8 cellular contexts compared by ENCODE assay signal in genomic region chr3:180601688-180602666, GRCh38. TPM values are rescaled to one million over a fixed set of nuclear protein-coding genes. Genes with fewer than 3 reads are reported as not detected.
DNase-seq lines count a peak whose midpoint lies in the region; TF ChIP-seq lines count a peak whose summit lies in the region.

Gene TTC14 (plus strand): TSS chr3:180602163. CDS start chr3:180602262, 99 bp downstream.

- H3K18ac ChIP-seq in mesendoderm (ENCODE audit: low read length), result peak within 1 kb of the TSS; percentile 5

- H3K4me2 ChIP-seq in mesendoderm (ENCODE audit: low read length), result peak within 1 kb of the TSS; percentile 77

- H3K23ac ChIP-seq in mesendoderm (ENCODE audit: low read length), result no peak within 1 kb of the TSS

- peaks cover 28% of the 10 kb centered on the region for H3K36me3 ChIP-seq in endodermal cell (ENCODE audit: control insufficient read depth, insufficient read depth, low read length)
- peaks cover 2% of the 10 kb centered on the region for H3K36me3 ChIP-seq in mesendoderm (ENCODE audit: control insufficient read depth, insufficient read depth, low read length)

- peak within 1 kb of the TSS; percentile 94 for H3K4me3 Mint-ChIP-seq in endodermal cell

- no peak within 1 kb of the TSS for H2AK5ac ChIP-seq in mesendoderm (ENCODE audit: low read length)

- no peaks in the 10 kb centered on the region for H3K9me3 Mint-ChIP-seq in endodermal cell

- H4K5ac ChIP-seq in mesendoderm (ENCODE audit: low read length), result peak within 1 kb of the TSS; percentile 90

- peak within 1 kb of the TSS; percentile 74 for H3K27ac ChIP-seq in endodermal cell (ENCODE audit: low read depth, low read length)
- peak within 1 kb of the TSS; percentile 42 for H3K27ac ChIP-seq in mesendoderm (ENCODE audit: low read depth, low read length)

- DNase-seq in COR-L47 (lab: John Stamatoyannopoulos, UW), result peak; percentile 97
- DNase-seq in GM20000 (ENCODE audit: low spot score), result peak; percentile 92
- peak; percentile 88 for DNase-seq in HT-29 (ENCODE audit: low spot score)
- peak; percentile 99 for DNase-seq in NOMO-1 treated with DMSO at 0.1 percent for 48 hours (lab: John Stamatoyannopoulos, UW; ENCODE audit: unreplicated experiment)
- DNase-seq in activated CD8-positive, alpha-beta memory T cell treated with anti-CD3 and anti-CD28 coated beads for 48 hours (ENCODE audit: low read depth in 2 of 3, low spot score in 2 of 3), result peak; percentile 73 to 88 (median 87)
- DNase-seq in endodermal cell, result peak; percentile 97
- DNase-seq in mesendoderm, result peak; percentile 97
- peak; percentile 84 for DNase-seq in stimulated activated CD8-positive, alpha-beta memory T cell treated with anti-CD3 and anti-CD28 coated beads, Interleukin-15, amount 100 ng/mL, for 1 hour (ENCODE audit: low read depth)

- H3K56ac ChIP-seq in mesendoderm (ENCODE audit: low read length), result peak within 1 kb of the TSS; percentile 92

- H3K4me3 ChIP-seq in endodermal cell (ENCODE audit: low read length) (peak within 1 kb of the TSS; percentile 85), mesendoderm (ENCODE audit: low read length) (peak within 1 kb of the TSS; percentile 87)

- TF ChIP-seq CTCF in GM20000 (IDR thresholded peaks at IDR 0.05; ENCODE audit: extremely low read depth, missing control alignments), result peak; percentile 8
- TF ChIP-seq CTCF in endodermal cell (conservative IDR thresholded peaks at IDR 0.05), result no peak

- peaks cover 21% of the 10 kb centered on the region for H3K36me3 Mint-ChIP-seq in endodermal cell (ENCODE audit: low read depth)

- H3K9ac ChIP-seq in endodermal cell (ENCODE audit: extremely low read depth, low read length, poor library complexity, severe bottlenecking) (peak within 1 kb of the TSS; percentile 72), mesendoderm (ENCODE audit: low read length) (peak within 1 kb of the TSS; percentile 88)

- H3K27me3 ChIP-seq in endodermal cell (ENCODE audit: control insufficient read depth, insufficient read depth, low read length, poor library complexity, severe bottlenecking), result peaks cover 42% of the 10 kb centered on the region
- H3K27me3 ChIP-seq in mesendoderm (ENCODE audit: insufficient read depth, low read length, poor library complexity), result no peaks in the 10 kb centered on the region

- H3K79me2 ChIP-seq in mesendoderm (ENCODE audit: control insufficient read depth, insufficient read depth, low read length), result peaks cover 8% of the 10 kb centered on the region

- no peak within 1 kb of the TSS for H2BK15ac ChIP-seq in mesendoderm (replicated peaks; ENCODE audit: low read depth)

- peaks cover 8% of the 10 kb centered on the region for H3K9me3 ChIP-seq in endodermal cell (ENCODE audit: control insufficient read depth, low read length)

- H3K4me1 ChIP-seq in endodermal cell (ENCODE audit: control insufficient read depth, insufficient read depth, low read length), result no peaks in the 10 kb centered on the region
- H3K4me1 ChIP-seq in mesendoderm (ENCODE audit: control insufficient read depth, low read depth, low read length), result no peaks in the 10 kb centered on the region

- 8 to 22% methylated on average over 30 to 70 of the region's 70 CpGs for WGBS in endodermal cell (ENCODE audit: insufficient coverage in 1 of 2, insufficient read length in 1 of 2), 2 experiments
- no CpG with 5 or more reads among the region's 70 CpGs for WGBS in mesendoderm (ENCODE audit: extremely low coverage, insufficient coverage, low lambda C conversion rate)

- H4K8ac ChIP-seq in mesendoderm (ENCODE audit: low read depth, low read length), result peak within 1 kb of the TSS; percentile 82

- peak within 1 kb of the TSS; percentile 32 for H2BK5ac ChIP-seq in mesendoderm (ENCODE audit: low read length)

- peak within 1 kb of the TSS; percentile 91 for H3K27ac Mint-ChIP-seq in endodermal cell

- H3K4me1 Mint-ChIP-seq in endodermal cell, result peaks cover 6% of the 10 kb centered on the region

- H3K27me3 Mint-ChIP-seq in endodermal cell (ENCODE audit: insufficient read depth), result peaks cover 46% of the 10 kb centered on the region

- peaks cover 2% of the 10 kb centered on the region for H3K79me1 ChIP-seq in mesendoderm (ENCODE audit: low read length)

- H2BK120ac ChIP-seq in mesendoderm (ENCODE audit: low read depth, low read length), result no peak within 1 kb of the TSS

- H3K4ac ChIP-seq in mesendoderm (ENCODE audit: low read depth, low read length), result peak within 1 kb of the TSS; percentile 85

RNA-seq across cellular contexts. Expression of gene TTC14, which starts in this region (rescaled TPM):
- 12.8 and 13.1 TPM in 2 replicates for total RNA-seq in HT-29 (2014; rRNA removed; shearing (Covaris generic))
- total RNA-seq in endodermal cell, result 10 to 100 TPM; 34.6 to 48.1 TPM
- 49.3 TPM for polyA plus RNA-seq in endodermal cell (2013, experiment 1 of 2)
- polyA plus RNA-seq in endodermal cell (2013, experiment 2 of 2), result 36.8 TPM
- polyA plus RNA-seq in mesendoderm (2013, experiment 1 of 2), result 16.1 TPM
- polyA plus RNA-seq in mesendoderm (2013, experiment 2 of 2), result 15.7 TPM

Comparison
In these comparisons a context has a peak if more than half of its experiments do, and no peak if none do; other contexts are left out.
1. Peak in every context shown above with its lines: DNase-seq, H3K4me3 ChIP-seq and H3K27ac ChIP-seq.